Comparison of ENCODE assay signal across 12 cellular contexts in the genomic region with DNA sequence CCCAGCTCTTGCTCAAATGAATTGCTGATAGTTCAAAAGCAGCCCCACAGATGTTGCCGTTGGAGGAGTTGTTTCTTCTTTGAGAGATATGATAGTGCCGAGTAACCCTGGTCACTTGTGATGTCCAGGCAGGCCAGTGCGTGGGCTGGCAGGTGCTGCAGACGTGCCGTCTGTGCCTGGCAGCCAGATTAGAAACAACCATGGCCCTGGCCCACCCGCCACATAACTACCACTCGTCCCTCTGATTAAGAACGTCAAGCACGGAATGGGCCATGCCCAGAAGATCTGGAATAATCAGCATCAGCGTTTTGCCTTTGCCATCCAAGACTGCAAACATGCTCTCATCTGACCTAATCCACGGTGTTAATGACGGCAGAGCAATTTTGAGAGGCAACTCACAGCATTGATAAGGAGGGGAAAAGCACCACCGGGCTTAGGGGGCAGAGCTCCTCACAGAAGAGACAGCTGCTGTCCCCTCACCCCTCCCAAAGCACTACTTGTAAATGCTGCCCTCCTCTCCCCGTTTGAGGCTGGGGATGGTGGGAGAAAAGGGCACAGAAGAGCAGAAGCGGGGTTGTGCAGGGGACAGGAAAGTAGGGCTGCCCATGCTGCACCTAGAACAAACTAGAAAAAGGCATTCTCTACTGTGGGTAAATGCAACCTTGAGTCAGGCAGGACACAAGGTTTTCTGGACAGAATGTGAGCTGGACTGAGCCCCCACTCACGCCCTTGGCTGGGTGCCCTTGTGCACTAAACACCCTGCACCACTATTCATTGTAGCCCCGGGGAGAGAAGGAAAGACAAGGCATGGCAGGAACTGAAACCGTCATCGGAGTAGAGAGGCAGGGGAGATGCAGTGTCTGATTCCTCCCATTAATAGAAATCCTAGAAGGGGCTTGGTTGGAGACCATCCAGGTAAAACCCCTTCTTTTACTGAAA.
"Had no signal": no experiment of that assay in that cellular context is flagged by ENCODE, and none has a peak within 500 bp of the region (broad histone marks: within the 10 kb centered on the region; RNA-seq: fewer than 3 reads in every experiment).

No MANE protein-coding gene starts in this region.

- H3K4me3 ChIP-seq: adrenal gland, prostate gland, sigmoid colon had no signal

- ATAC-seq: activated CD8-positive, alpha-beta T cell treated with anti-CD3 and anti-CD28 coated beads for 36 hours; naive thymus-derived CD4-positive, alpha-beta T cell had no signal

- DNase-seq: activated CD4-positive, alpha-beta T cell treated with anti-CD3 and anti-CD28 coated beads for 4 hours; activated CD8-positive, alpha-beta memory T cell treated with anti-CD3 and anti-CD28 coated beads, Interleukin-2, amount 50 U/mL, for 48 hours; activated CD8-positive, alpha-beta T cell treated with anti-CD3 and anti-CD28 coated beads for 36 hours; activated naive CD4-positive, alpha-beta T cell treated with anti-CD3 and anti-CD28 coated beads, Interleukin-2, amount 10 ng/mL, durations not matched to agents 7 days and 5 days; adrenal gland; dermis blood vessel endothelial cell; immature natural killer cell; naive thymus-derived CD4-positive, alpha-beta T cell; sigmoid colon; stimulated activated CD4-positive, alpha-beta T cell treated with anti-CD3 and anti-CD28 coated beads, Interleukin-12 subunit alpha, Interleukin-12 subunit beta, amount 100 ng/mL, for 4 hours; T-helper 1 cell had no signal

- H3K9me3 ChIP-seq: adrenal gland, prostate gland, sigmoid colon had no signal

- H3K27ac ChIP-seq: adrenal gland, prostate gland, sigmoid colon had no signal

- H3K27me3 ChIP-seq: adrenal gland had no signal

- H3K36me3 ChIP-seq: adrenal gland, prostate gland, sigmoid colon had no signal
